ENCODE assay signal across 16 cellular contexts in the genomic region with DNA sequence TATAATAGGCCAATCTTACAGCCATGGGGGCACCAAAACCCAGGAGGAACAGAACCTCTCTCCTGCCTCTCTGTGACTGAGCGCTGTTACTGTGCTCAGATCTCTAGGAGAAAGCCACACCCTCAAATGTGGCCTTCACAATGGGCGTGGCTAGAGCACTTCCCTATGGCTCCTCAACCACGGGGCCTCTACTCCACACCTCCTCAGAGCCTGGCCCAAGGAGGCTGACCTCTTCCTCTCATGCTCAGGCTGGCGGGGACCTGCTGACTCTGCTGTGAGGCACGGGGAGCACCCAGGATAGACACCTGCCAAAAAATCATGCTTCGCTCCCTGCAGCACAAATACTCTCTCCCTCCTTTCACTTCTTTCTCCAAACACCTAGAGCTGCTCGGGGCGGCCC. TPM values are rescaled to one million over a fixed set of nuclear protein-coding genes. Genes with fewer than 3 reads are reported as not detected.
A peak's percentile ranks its signal among the peaks of the same experiment; 100 is the strongest.
DNase-seq lines count a peak whose midpoint lies in the region; ATAC-seq and TF ChIP-seq lines count a peak whose summit lies in the region.
"Had no signal": no experiment of that assay in that cellular context is flagged by ENCODE, and none has a peak within 500 bp of the region (broad histone marks: within the 10 kb centered on the region; RNA-seq: fewer than 3 reads in every experiment).

No MANE protein-coding gene starts in this region.

- no peaks in the 10 kb centered on the region for H3K27me3 Mint-ChIP-seq in activated CD8-positive, alpha-beta T cell treated with anti-CD3 and anti-CD28 coated beads, Interleukin-2, amount 10 ng/mL, durations not matched to agents 7 days and 5 days (ENCODE audit: low read depth)
- no peaks in the 10 kb centered on the region for H3K27me3 Mint-ChIP-seq in activated CD8-positive, alpha-beta T cell treated with anti-CD3 and anti-CD28 coated beads for 36 hours
- no peaks in the 10 kb centered on the region for H3K27me3 Mint-ChIP-seq in activated T-cell treated with anti-CD3 and anti-CD28 coated beads, Interleukin-2, amount 50 U/mL, for 4 hours (ENCODE audit: low read depth)

- in situ Hi-C loops in transverse colon (cut with MboI; ENCODE audit: low pct_ligation_motif_present in 1 of 4, low pct_unique_long_range_greater_than_20kb in 1 of 4, low sequenced_read_pairs in 3 of 4) = no loop called here

- TF ChIP-seq POLR2A in transverse colon (IDR thresholded peaks at IDR 0.05) = no peak

- no peak overlapping the region for H3K27ac ChIP-seq in transverse colon
- H3K27ac ChIP-seq: uterus, VCaP had no signal

- no peaks in the 10 kb centered on the region for H3K27me3 ChIP-seq in transverse colon
- H3K27me3 ChIP-seq: uterus had no signal

- intact Hi-C loops in activated CD8-positive, alpha-beta T cell treated with anti-CD3 and anti-CD28 coated beads for 36 hours (cut with micrococcal nuclease) = no loop called here
- intact Hi-C loops in transverse colon (cut with DNase I; ENCODE audit: low total_unique reads) = no loop called here

- TF ChIP-seq CTCF in activated CD8-positive, alpha-beta T cell treated with anti-CD3 and anti-CD28 coated beads for 36 hours (IDR thresholded peaks at IDR 0.05) = no peak
- TF ChIP-seq CTCF in transverse colon (IDR thresholded peaks at IDR 0.05) = no peak

- CTCF ChIA-PET in activated CD8-positive, alpha-beta T cell treated with anti-CD3 and anti-CD28 coated beads, Interleukin-2, amount 10 ng/mL, durations not matched to agents 7 days and 5 days (lab: Charles Lee) = interaction anchor here (1.4 kb wide), 1 partner anchor 9 kb away, joined by 3 read pairs; no protein-coding TSS in a partner anchor
- CTCF ChIA-PET in activated CD8-positive, alpha-beta T cell treated with anti-CD3 and anti-CD28 coated beads for 36 hours (lab: Charles Lee) = no interaction called here

- H3K9me3 ChIP-seq in transverse colon = no peaks in the 10 kb centered on the region
- H3K9me3 ChIP-seq: uterus had no signal

- H3K27ac Mint-ChIP-seq in activated CD8-positive, alpha-beta T cell treated with anti-CD3 and anti-CD28 coated beads, Interleukin-2, amount 10 ng/mL, durations not matched to agents 7 days and 5 days = no peak overlapping the region
- no peak overlapping the region for H3K27ac Mint-ChIP-seq in activated CD8-positive, alpha-beta T cell treated with anti-CD3 and anti-CD28 coated beads for 36 hours
- H3K27ac Mint-ChIP-seq: activated T-helper 1 cell treated with anti-CD3 and anti-CD28 coated beads, Interleukin-12 subunit alpha, Interleukin-12 subunit beta, Interleukin-2, Interleukin-4 antibody, amounts not matched to agents 30 ng/mL and 10 ng/mL and 1 ng/mL, durations not matched to agents 14 hours and 24 hours and 36 hours had no signal

- ATAC-seq in activated CD8-positive, alpha-beta T cell treated with anti-CD3 and anti-CD28 coated beads, Interleukin-2, amount 10 ng/mL, durations not matched to agents 7 days and 5 days = peak; percentile 23
- no peak for ATAC-seq in activated CD8-positive, alpha-beta T cell treated with anti-CD3 and anti-CD28 coated beads for 36 hours
- ATAC-seq in esophagus mucosa (peak; percentile 59), HG02938 (IDR thresholded peaks at IDR 0.05; ENCODE audit: unreplicated experiment) (no peak)
- ATAC-seq in activated T-cell treated with anti-CD3 and anti-CD28 coated beads, Interleukin-2, amount 50 U/mL, for 4 hours = no peak

- peaks cover 0 to 6% (median 0%) of the 10 kb centered on the region in 4 donors for H3K4me1 ChIP-seq in transverse colon
- H3K4me1 ChIP-seq: uterus had no signal

- H3K4me3 Mint-ChIP-seq in activated CD8-positive, alpha-beta T cell treated with anti-CD3 and anti-CD28 coated beads, Interleukin-2, amount 10 ng/mL, durations not matched to agents 7 days and 5 days = no peak overlapping the region
- no peak overlapping the region for H3K4me3 Mint-ChIP-seq in activated CD8-positive, alpha-beta T cell treated with anti-CD3 and anti-CD28 coated beads for 36 hours
- no peak overlapping the region for H3K4me3 Mint-ChIP-seq in activated T-cell treated with anti-CD3 and anti-CD28 coated beads, Interleukin-2, amount 50 U/mL, for 4 hours
- H3K4me3 Mint-ChIP-seq: activated T-helper 1 cell treated with anti-CD3 and anti-CD28 coated beads, Interleukin-12 subunit alpha, Interleukin-12 subunit beta, Interleukin-2, Interleukin-4 antibody, amounts not matched to agents 30 ng/mL and 10 ng/mL and 1 ng/mL, durations not matched to agents 14 hours and 24 hours and 36 hours had no signal

- 76 to 100% methylated on average over 3 to 8 of the region's 8 CpGs for WGBS in transverse colon (ENCODE audit: low coverage in 1 of 2), 2 donors

- POLR2A ChIA-PET in activated CD8-positive, alpha-beta T cell treated with anti-CD3 and anti-CD28 coated beads, Interleukin-2, amount 10 ng/mL, durations not matched to agents 7 days and 5 days (lab: Charles Lee) = interaction anchor here (0.6 kb wide), 1 partner anchor 758 kb away, joined by 3 read pairs; no protein-coding TSS in a partner anchor
- POLR2A ChIA-PET in activated CD8-positive, alpha-beta T cell treated with anti-CD3 and anti-CD28 coated beads for 36 hours (lab: Charles Lee) = no interaction called here

- DNase-seq in activated CD8-positive, alpha-beta T cell treated with anti-CD3 and anti-CD28 coated beads, Interleukin-2, amount 10 ng/mL, durations not matched to agents 7 days and 5 days = no peak
- DNase-seq in activated CD8-positive, alpha-beta T cell treated with anti-CD3 and anti-CD28 coated beads for 36 hours = no peak
- peak; percentile 85 for DNase-seq in OCI-M1 (lab: John Stamatoyannopoulos, UW)
- peak; percentile 64 for DNase-seq in transverse colon
- DNase-seq in activated naive CD4-positive, alpha-beta T cell treated with Interleukin-2 at 50 U/mL for 16 hours = no peak
- DNase-seq in activated T-cell treated with anti-CD3 and anti-CD28 coated beads, Interleukin-2, amount 50 U/mL, for 4 hours = no peak
- DNase-seq: DMS79; effector memory CD4-positive, alpha-beta T cell; NCI-H1930; stimulated activated CD4-positive, alpha-beta T cell treated with anti-CD3 and anti-CD28 coated beads, Interleukin-15, amount 100 ng/mL, for 24 hours; uterus had no signal

- H3K9me3 Mint-ChIP-seq in activated CD8-positive, alpha-beta T cell treated with anti-CD3 and anti-CD28 coated beads, Interleukin-2, amount 10 ng/mL, durations not matched to agents 7 days and 5 days (ENCODE audit: insufficient read depth) = no peaks in the 10 kb centered on the region
- H3K9me3 Mint-ChIP-seq in activated CD8-positive, alpha-beta T cell treated with anti-CD3 and anti-CD28 coated beads for 36 hours = no peaks in the 10 kb centered on the region
- H3K9me3 Mint-ChIP-seq in activated T-cell treated with anti-CD3 and anti-CD28 coated beads, Interleukin-2, amount 50 U/mL, for 4 hours = no peaks in the 10 kb centered on the region
- H3K9me3 Mint-ChIP-seq: activated T-helper 1 cell treated with anti-CD3 and anti-CD28 coated beads, Interleukin-12 subunit alpha, Interleukin-12 subunit beta, Interleukin-2, Interleukin-4 antibody, amounts not matched to agents 30 ng/mL and 10 ng/mL and 1 ng/mL, durations not matched to agents 14 hours and 24 hours and 36 hours had no signal

- no peak overlapping the region for H3K4me3 ChIP-seq in transverse colon
- H3K4me3 ChIP-seq: lung, uterus had no signal

- H3K4me1 Mint-ChIP-seq in activated CD8-positive, alpha-beta T cell treated with anti-CD3 and anti-CD28 coated beads, Interleukin-2, amount 10 ng/mL, durations not matched to agents 7 days and 5 days (ENCODE audit: low read depth) = no peaks in the 10 kb centered on the region
- no peaks in the 10 kb centered on the region for H3K4me1 Mint-ChIP-seq in activated CD8-positive, alpha-beta T cell treated with anti-CD3 and anti-CD28 coated beads for 36 hours (ENCODE audit: low read depth)
- no peaks in the 10 kb centered on the region for H3K4me1 Mint-ChIP-seq in activated T-cell treated with anti-CD3 and anti-CD28 coated beads, Interleukin-2, amount 50 U/mL, for 4 hours (ENCODE audit: low read depth)

- no peaks in the 10 kb centered on the region for H3K36me3 ChIP-seq in transverse colon
- H3K36me3 ChIP-seq: uterus had no signal

- TF ChIP-seq EP300 in transverse colon (IDR thresholded peaks at IDR 0.05; ENCODE audit: low read depth) = no peak

- no peaks in the 10 kb centered on the region for H3K36me3 Mint-ChIP-seq in activated CD8-positive, alpha-beta T cell treated with anti-CD3 and anti-CD28 coated beads, Interleukin-2, amount 10 ng/mL, durations not matched to agents 7 days and 5 days (ENCODE audit: low read depth)
- H3K36me3 Mint-ChIP-seq in activated CD8-positive, alpha-beta T cell treated with anti-CD3 and anti-CD28 coated beads for 36 hours (ENCODE audit: low read depth) = no peaks in the 10 kb centered on the region
- H3K36me3 Mint-ChIP-seq in activated T-cell treated with anti-CD3 and anti-CD28 coated beads, Interleukin-2, amount 50 U/mL, for 4 hours (ENCODE audit: insufficient read depth) = no peaks in the 10 kb centered on the region

RNA-seq across cellular contexts. Expression of a gene that starts 41.0 kb away (rescaled TPM):
- total RNA-seq in activated CD8-positive, alpha-beta T cell treated with anti-CD3 and anti-CD28 coated beads, Interleukin-2, amount 10 ng/mL, durations not matched to agents 7 days and 5 days = 100 to 1,000 TPM; 104 to 111 TPM
- 100 to 1,000 TPM; 114 to 133 TPM for total RNA-seq in activated CD8-positive, alpha-beta T cell treated with anti-CD3 and anti-CD28 coated beads for 36 hours
- 60.0 TPM for total RNA-seq in esophagus mucosa
- total RNA-seq in transverse colon = 100 to 1,000 TPM in 2 of 4 donors, 10 to 100 TPM in 2; 65.5 to 115 (median 99.9) TPM
- 100 to 1,000 TPM; 166 to 178 (median 173) TPM for total RNA-seq in activated T-cell treated with anti-CD3 and anti-CD28 coated beads, Interleukin-2, amount 50 U/mL, for 4 hours

Comparison
In these comparisons a context has a peak if more than half of its experiments do, and no peak if none do; other contexts are left out.
1. ATAC-seq: peak in activated CD8-positive, alpha-beta T cell treated with anti-CD3 and anti-CD28 coated beads, Interleukin-2, amount 10 ng/mL, durations not matched to agents 7 days and 5 days (single experiment) and esophagus mucosa (single experiment); none in activated CD8-positive, alpha-beta T cell treated with anti-CD3 and anti-CD28 coated beads for 36 hours (single experiment), HG02938 (single experiment) and activated T-cell treated with anti-CD3 and anti-CD28 coated beads, Interleukin-2, amount 50 U/mL, for 4 hours (0 of 2).
2. DNase-seq: peak in OCI-M1 (single experiment) and transverse colon (single experiment); none in activated CD8-positive, alpha-beta T cell treated with anti-CD3 and anti-CD28 coated beads, Interleukin-2, amount 10 ng/mL, durations not matched to agents 7 days and 5 days (single experiment), activated CD8-positive, alpha-beta T cell treated with anti-CD3 and anti-CD28 coated beads for 36 hours (single experiment), activated naive CD4-positive, alpha-beta T cell treated with Interleukin-2 at 50 U/mL for 16 hours (single experiment) and activated T-cell treated with anti-CD3 and anti-CD28 coated beads, Interleukin-2, amount 50 U/mL, for 4 hours (single experiment).